ENCODE assay signal across 23 cellular contexts in the genomic region with DNA sequence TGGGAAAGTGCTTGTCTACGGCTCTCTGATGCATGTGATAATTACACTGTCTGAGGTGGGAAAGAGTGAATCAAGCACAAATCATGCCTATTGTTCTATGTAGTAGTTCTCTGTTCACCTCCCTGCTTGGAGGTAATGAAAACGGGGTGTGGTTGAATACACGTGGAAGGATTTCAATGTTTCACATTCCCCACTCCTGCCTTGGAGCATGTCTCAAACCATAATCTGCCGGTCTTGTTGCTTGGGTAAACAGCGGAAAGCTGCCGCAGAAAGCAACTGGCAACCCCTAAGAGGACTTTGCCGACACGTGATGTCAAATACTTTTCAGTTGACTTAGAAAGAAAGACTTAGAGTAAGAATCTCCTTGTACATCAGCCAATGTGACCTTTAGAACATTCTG.
DNase-seq lines count a peak whose midpoint lies in the region; ATAC-seq and TF ChIP-seq lines count a peak whose summit lies in the region.
"Had no signal": no experiment of that assay in that cellular context is flagged by ENCODE, and none has a peak within 500 bp of the region (broad histone marks: within the 10 kb centered on the region; RNA-seq: fewer than 3 reads in every experiment).

No MANE protein-coding gene starts in this region.

- no peak overlapping the region for H3K27ac ChIP-seq in IMR-90 (ENCODE audit: insufficient read depth, low read length)
- no peak overlapping the region for H3K27ac ChIP-seq in ovary
- H3K27ac ChIP-seq: BLaER1, KMS-11 had no signal

- DNase-seq in AG08395 (ENCODE audit: low spot score) (peak; percentile 15), IMR-90 (no peak), fibroblast of gingiva (ENCODE audit: low read depth) (peak; percentile 21), mucosa of descending colon (peak in 2 of 3 donors; percentile 24 to 44), osteocyte (ENCODE audit: extremely low spot score, unreplicated experiment) (no peak), ovary (no peak)
- DNase-seq: 8988T; CD4-positive, alpha-beta memory T cell; DMS153; GF-D8; HCEC 1CT; NCI-H1436; NCI-H2029; NCI-H2171; NCI-H526; PC-3; RPMI8226 had no signal

- ATAC-seq in IMR-90 (ENCODE audit: low read depth) (no peak), mucosa of descending colon (peak; percentile 79), HG02678 (IDR thresholded peaks at IDR 0.05; ENCODE audit: unreplicated experiment) (no peak), HG03280 (IDR thresholded peaks at IDR 0.05; ENCODE audit: unreplicated experiment) (no peak)
- ATAC-seq: GM23338, HepG2, PC-3 had no signal

- WGBS in IMR-90 (ENCODE audit: extremely low coverage in 2 of 2, insufficient read length in 1 of 2), 2 experiments = no CpG with 5 or more reads among the region's 8 CpGs
- 87 to 89% (median 89%) methylated on average over 8 of the region's 8 CpGs for WGBS in ovary, 3 donors

- H3K4me3 ChIP-seq in IMR-90 (ENCODE audit: insufficient read depth, low read depth, low read length) (no peak overlapping the region), mucosa of descending colon (no peak overlapping the region), ovary (no peak overlapping the region)
- H3K4me3 ChIP-seq: BLaER1, GM23338 had no signal

- no peaks in the 10 kb centered on the region for H3K27me3 Mint-ChIP-seq in osteocyte (ENCODE audit: unreplicated experiment)

- H4K8ac ChIP-seq in IMR-90 (ENCODE audit: low read depth in 2 of 2, low read length in 2 of 2) = no peak overlapping the region

- no peaks in the 10 kb centered on the region for H3K27me3 ChIP-seq in IMR-90 (ENCODE audit: control insufficient read depth, insufficient read depth, low read length)
- H3K27me3 ChIP-seq in ovary = no peaks in the 10 kb centered on the region
- H3K27me3 ChIP-seq: BLaER1 had no signal

- H3K9ac ChIP-seq in IMR-90 (ENCODE audit: low read depth, low read length) = no peak overlapping the region
- H3K9ac ChIP-seq: BLaER1, KMS-11 had no signal

- H3K23ac ChIP-seq in IMR-90 (ENCODE audit: low read depth, low read length) = no peak overlapping the region

- H3K4me1 ChIP-seq in IMR-90 (ENCODE audit: control insufficient read depth, insufficient read depth, low read length) (no peaks in the 10 kb centered on the region), mucosa of descending colon (ENCODE audit: low read depth) (peaks cover 4% of the 10 kb centered on the region), ovary (ENCODE audit: insufficient read depth) (no peaks in the 10 kb centered on the region)
- H3K4me1 ChIP-seq: BLaER1 had no signal

- H4K91ac ChIP-seq in IMR-90 (ENCODE audit: insufficient read depth, low read depth, low read length) = peak overlapping the region; percentile 30; the same call in 1 of the 2 replicates

- peaks cover 8% of the 10 kb centered on the region for H3K4me1 Mint-ChIP-seq in osteocyte (ENCODE audit: unreplicated experiment)
- H3K4me1 Mint-ChIP-seq: CD4-positive, alpha-beta memory T cell; GM23338 had no signal

- no peak overlapping the region for H2AFZ ChIP-seq in IMR-90 (replicated peaks; ENCODE audit: low read length, poor library complexity)
- H2AFZ ChIP-seq: GM23338 had no signal

- no peak for TF ChIP-seq RAD21 in IMR-90 (IDR thresholded peaks at IDR 0.05; ENCODE audit: low read length)

- CTCF ChIA-PET in IMR-90 (lab: Yijun Ruan, JAX) = no interaction called here

- H3K9me1 ChIP-seq in IMR-90 (ENCODE audit: insufficient read depth, low read length) = no peaks in the 10 kb centered on the region

- H3K9me3 ChIP-seq in IMR-90 (ENCODE audit: control insufficient read depth, insufficient read depth, low read length) (0 out of 2 replicates have a peak, but pooled peaks cover 2% of the 10 kb centered on the region), mucosa of descending colon (no peaks in the 10 kb centered on the region), ovary (no peaks in the 10 kb centered on the region)
- H3K9me3 ChIP-seq: BLaER1 had no signal

- TF ChIP-seq POLR2A in IMR-90 (IDR thresholded peaks at IDR 0.05; ENCODE audit: low read depth, low read length) (no peak), ovary (IDR thresholded peaks at IDR 0.05) (no peak)

- H3K36me3 ChIP-seq in IMR-90 (ENCODE audit: control insufficient read depth, insufficient read depth, low read length) (no peaks in the 10 kb centered on the region), mucosa of descending colon (ENCODE audit: low read depth) (no peaks in the 10 kb centered on the region), ovary (no peaks in the 10 kb centered on the region)
- H3K36me3 ChIP-seq: BLaER1 had no signal

- H4K5ac ChIP-seq in IMR-90 (ENCODE audit: low read depth, low read length) = peak overlapping the region; percentile 66

- H3K56ac ChIP-seq in IMR-90 (ENCODE audit: extremely low read depth, insufficient read depth, low read length) = no peak overlapping the region

- peak overlapping the region; percentile 66; the same call in 1 of the 2 replicates for H2AK5ac ChIP-seq in IMR-90 (ENCODE audit: low read depth, low read length)

- H3K4ac ChIP-seq in IMR-90 (ENCODE audit: low read depth, low read length) = peak overlapping the region; percentile 45; the same call in 1 of the 2 replicates

- BruUV-seq in IMR-90 (replicated peaks; lab: Mats Ljungman, UMichigan) = no TSS peak

- no peak overlapping the region for H3K4me2 ChIP-seq in IMR-90 (ENCODE audit: low read depth, low read length)
- H3K4me2 ChIP-seq: BLaER1, GM23338, KMS-11 had no signal

- in situ Hi-C loops in IMR-90 (cut with MboI; ENCODE audit: low sequenced_read_pairs) = no loop called here

- H2BK120ac ChIP-seq in IMR-90 (ENCODE audit: low read depth, low read length) = peak overlapping the region; percentile 16; the same call in 1 of the 2 replicates

- POLR2A ChIA-PET in IMR-90 (lab: Charles Lee; ENCODE audit: unreplicated experiment) = no interaction called here

- no peaks in the 10 kb centered on the region for H3K79me1 ChIP-seq in IMR-90 (ENCODE audit: low read depth in 1 of 2, low read length in 2 of 2)

- dilution Hi-C loops in IMR-90 (cut with HindIII; ENCODE audit: low sequenced_read_pairs, unreplicated experiment) = no loop called here

- no peaks in the 10 kb centered on the region for H4K20me1 ChIP-seq in IMR-90 (ENCODE audit: insufficient read depth, low read length)
- H4K20me1 ChIP-seq: BLaER1 had no signal

- 0 out of 3 replicates have a peak overlapping the region, but pooled peaks have one; percentile 15 for H2BK15ac ChIP-seq in IMR-90 (ENCODE audit: low read depth, low read length)

- peaks cover 8% of the 10 kb centered on the region for H3K9me3 Mint-ChIP-seq in osteocyte (ENCODE audit: unreplicated experiment)
- H3K9me3 Mint-ChIP-seq: GM23338 had no signal

- H3K14ac ChIP-seq in IMR-90 (replicated peaks; ENCODE audit: low read depth, low read length) = peak overlapping the region; percentile 76; the same call in 1 of the 2 replicates

- no peaks in the 10 kb centered on the region for H3K36me3 Mint-ChIP-seq in osteocyte (ENCODE audit: unreplicated experiment)
- H3K36me3 Mint-ChIP-seq: CD4-positive, alpha-beta memory T cell had no signal

- H3K27ac Mint-ChIP-seq in osteocyte (ENCODE audit: unreplicated experiment) = no peak overlapping the region
- H3K27ac Mint-ChIP-seq: CD4-positive, alpha-beta memory T cell; GM23338 had no signal

- H3K18ac ChIP-seq in IMR-90 (ENCODE audit: low read depth, low read length) = peak overlapping the region; percentile 58; the same call in 1 of the 2 replicates

- H3K4me3 Mint-ChIP-seq in osteocyte (ENCODE audit: unreplicated experiment) = no peak overlapping the region
- H3K4me3 Mint-ChIP-seq: CD4-positive, alpha-beta memory T cell; GM23338 had no signal

- H2AK9ac ChIP-seq in IMR-90 (replicated peaks; ENCODE audit: low read depth, low read length, poor library complexity) = no peak overlapping the region

- no peak overlapping the region for H2BK5ac ChIP-seq in IMR-90 (ENCODE audit: low read depth, low read length, poor library complexity, severe bottlenecking)

- TF ChIP-seq CTCF in IMR-90 (conservative IDR thresholded peaks at IDR 0.05; ENCODE audit: low read depth, low read length) (no peak), mucosa of descending colon (IDR thresholded peaks at IDR 0.05) (no peak), osteocyte (IDR thresholded peaks at IDR 0.05) (no peak), ovary (IDR thresholded peaks at IDR 0.05) (no peak)

- TF ChIP-seq EP300 in ovary (IDR thresholded peaks at IDR 0.05) = no peak

- intact Hi-C loops in IMR-90 (cut with micrococcal nuclease) (loop anchor here (10.0 kb wide), 1 partner anchor 192 kb away; no protein-coding TSS in a partner anchor), mucosa of descending colon (cut with DNase I, micrococcal nuclease) (no loop called here), ovary (cut with DNase I) (no loop called here)

- peak overlapping the region; percentile 67 for H2BK20ac ChIP-seq in IMR-90 (ENCODE audit: low read depth, low read length)

TF ChIP-seq in IMR-90, 13 proteins besides CTCF, POLR2A, EP300 and RAD21:
- TF ChIP-seq RFX5 (IDR thresholded peaks at IDR 0.05; ENCODE audit: low read depth, low read length) (no peak), USF2 (IDR thresholded peaks at IDR 0.05; ENCODE audit: low read depth, low read length) (no peak), FOS (IDR thresholded peaks at IDR 0.05; ENCODE audit: low read depth, low read length) (no peak), CEBPB (IDR thresholded peaks at IDR 0.05; ENCODE audit: low read depth, low read length) (no peak), BHLHE40 (IDR thresholded peaks at IDR 0.05; ENCODE audit: low read depth, low read length) (no peak), SMC3 (IDR thresholded peaks at IDR 0.05; ENCODE audit: low read depth, low read length) (no peak), MAZ (IDR thresholded peaks at IDR 0.05; ENCODE audit: borderline replicate concordance, low read depth, low read length) (no peak), MAFK (IDR thresholded peaks at IDR 0.05; ENCODE audit: low read depth, low read length) (no peak), RCOR1 (IDR thresholded peaks at IDR 0.05; ENCODE audit: insufficient replicate concordance, low read length) (no peak), MXI1 (IDR thresholded peaks at IDR 0.05; ENCODE audit: borderline replicate concordance, low read depth, low read length) (no peak)

Comparison
In these comparisons a context has a peak if more than half of its experiments do, and no peak if none do; other contexts are left out.
1. DNase-seq: peak in AG08395 (single experiment), fibroblast of gingiva (single experiment) and mucosa of descending colon (2 of 3); none in IMR-90 (single experiment), osteocyte (single experiment) and ovary (0 of 5).